Comparison of ENCODE assay signal across 11 cellular contexts in the genomic region with DNA sequence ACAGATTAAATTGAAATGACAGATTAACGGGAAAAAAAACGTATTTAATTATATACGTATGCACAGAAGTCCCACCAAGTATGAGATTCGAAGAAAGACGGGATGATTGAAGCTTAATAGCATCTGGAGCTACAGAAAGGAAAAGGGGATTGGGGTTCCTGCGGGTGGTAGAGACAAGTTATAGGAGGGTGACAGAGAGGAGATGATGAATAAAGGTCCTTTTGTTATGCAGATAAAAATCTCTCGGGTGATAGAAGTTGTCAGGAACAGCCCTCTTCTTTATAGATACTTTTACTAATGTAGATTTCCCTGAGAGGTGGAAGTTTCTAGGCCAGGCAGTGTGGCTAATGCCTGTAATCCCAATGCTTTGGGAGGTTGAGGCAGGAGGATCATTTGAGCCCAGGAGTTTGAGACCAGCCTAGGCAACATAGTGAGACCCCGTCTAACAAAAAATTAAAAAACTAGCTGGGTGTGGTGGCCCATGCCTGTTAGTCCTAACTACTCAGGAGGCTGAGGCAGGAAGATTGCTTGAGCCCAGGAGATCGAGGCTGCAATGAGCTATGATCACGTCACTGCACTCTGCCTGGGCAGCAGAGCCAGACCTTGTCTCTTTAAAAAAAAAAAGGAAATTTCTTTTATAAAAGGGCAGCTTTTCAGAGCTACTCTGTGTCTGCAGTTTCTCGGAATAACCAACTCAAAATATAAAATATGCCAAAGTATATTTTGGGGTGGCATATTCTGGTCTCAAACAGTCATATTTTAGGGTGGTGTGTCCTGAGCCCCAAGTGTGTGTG.
DNase-seq lines count a peak whose midpoint lies in the region; ATAC-seq and TF ChIP-seq lines count a peak whose summit lies in the region.
"Had no signal": no experiment of that assay in that cellular context is flagged by ENCODE, and none has a peak within 500 bp of the region (broad histone marks: within the 10 kb centered on the region; RNA-seq: fewer than 3 reads in every experiment).

No MANE protein-coding gene starts in this region.

- intact Hi-C loops in testis (cut with DNase I; ENCODE audit: low total_unique reads), result no loop called here

- peak overlapping the region; percentile 31 for H3K27ac Mint-ChIP-seq in T-helper 1 cell treated with Interleukin-12 subunit alpha and Interleukin-12 subunit beta and Interleukin-4 antibody, amounts not matched to agents 30 μg/mL and 1 μg/mL, for 36 hours
- H3K27ac Mint-ChIP-seq in memory B cell, result peak overlapping the region; percentile 91
- H3K27ac Mint-ChIP-seq in WTC11, result no peak overlapping the region

- no peak for TF ChIP-seq POLR2A in testis (IDR thresholded peaks at IDR 0.05)

- H3K27me3 Mint-ChIP-seq in T-helper 1 cell treated with Interleukin-12 subunit alpha and Interleukin-12 subunit beta and Interleukin-4 antibody, amounts not matched to agents 30 μg/mL and 1 μg/mL, for 36 hours (ENCODE audit: low read depth), result no peaks in the 10 kb centered on the region
- no peaks in the 10 kb centered on the region for H3K27me3 Mint-ChIP-seq in memory B cell
- no peaks in the 10 kb centered on the region for H3K27me3 Mint-ChIP-seq in WTC11 (ENCODE audit: low read depth)

- CTCF ChIA-PET in WTC11 (lab: Charles Lee), result interaction anchor here (1.0 to 2.5 kb wide), 9 partner anchors 11 to 281 kb away, joined by 3 to 13 read pairs (median 4); no protein-coding TSS in a partner anchor

- no peak overlapping the region for H3K4me3 Mint-ChIP-seq in T-helper 1 cell treated with Interleukin-12 subunit alpha and Interleukin-12 subunit beta and Interleukin-4 antibody, amounts not matched to agents 30 μg/mL and 1 μg/mL, for 36 hours
- H3K4me3 Mint-ChIP-seq in memory B cell (no peak overlapping the region), WTC11 (no peak overlapping the region)

- H3K27me3 ChIP-seq in testis, result no peaks in the 10 kb centered on the region

- H3K27ac ChIP-seq in angular gyrus (ENCODE audit: low read depth, low read length), result peak overlapping the region; percentile 45
- H3K27ac ChIP-seq in testis, result peak overlapping the region; percentile 78 to 81
- H3K27ac ChIP-seq: 22Rv1 had no signal

- 73 to 81% methylated on average over 11 of the region's 11 CpGs for WGBS in testis, 2 donors

- H3K4me1 ChIP-seq in testis, result peaks cover 54% of the 10 kb centered on the region

- no peaks in the 10 kb centered on the region for H3K9me3 ChIP-seq in testis

- no peak for ATAC-seq in memory B cell (ENCODE audit: low read depth)
- no peak for ATAC-seq in WTC11
- no peak for ATAC-seq in GM18511 (IDR thresholded peaks at IDR 0.05; ENCODE audit: unreplicated experiment)

- TF ChIP-seq CTCF in testis (IDR thresholded peaks at IDR 0.05) (no peak), WTC11 (IDR thresholded peaks at IDR 0.05) (no peak)

- peaks cover 24% of the 10 kb centered on the region for H3K4me1 Mint-ChIP-seq in T-helper 1 cell treated with Interleukin-12 subunit alpha and Interleukin-12 subunit beta and Interleukin-4 antibody, amounts not matched to agents 30 μg/mL and 1 μg/mL, for 36 hours (ENCODE audit: low read depth)
- H3K4me1 Mint-ChIP-seq in memory B cell (peaks cover 37% of the 10 kb centered on the region), WTC11 (peaks cover 32% of the 10 kb centered on the region)

- POLR2A ChIA-PET in WTC11 (lab: Charles Lee), result no interaction called here

- DNase-seq in T-helper 1 cell (no peak), memory B cell (ENCODE audit: low spot score in 2 of 2) (no peak), testis (no peak), NCI-H146 (lab: John Stamatoyannopoulos, UW) (no peak), WTC11 (ENCODE audit: low spot score) (no peak)
- DNase-seq: activated CD8-positive, alpha-beta memory T cell treated with anti-CD3 and anti-CD28 coated beads, Interleukin-2, amount 50 U/mL, for 4 hours; posterior cingulate gyrus had no signal

- no peaks in the 10 kb centered on the region for H3K36me3 ChIP-seq in testis (ENCODE audit: low read depth, missing control alignments)

- H3K36me3 Mint-ChIP-seq in T-helper 1 cell treated with Interleukin-12 subunit alpha and Interleukin-12 subunit beta and Interleukin-4 antibody, amounts not matched to agents 30 μg/mL and 1 μg/mL, for 36 hours (ENCODE audit: low read depth), result peaks cover 23% of the 10 kb centered on the region
- H3K36me3 Mint-ChIP-seq in memory B cell (peaks cover 25% of the 10 kb centered on the region), WTC11 (no peaks in the 10 kb centered on the region)

- no peaks in the 10 kb centered on the region for H3K9me3 Mint-ChIP-seq in T-helper 1 cell treated with Interleukin-12 subunit alpha and Interleukin-12 subunit beta and Interleukin-4 antibody, amounts not matched to agents 30 μg/mL and 1 μg/mL, for 36 hours
- H3K9me3 Mint-ChIP-seq in memory B cell (no peaks in the 10 kb centered on the region), WTC11 (no peaks in the 10 kb centered on the region)

- H3K4me3 ChIP-seq in testis, result no peak overlapping the region

TF ChIP-seq in WTC11, 78 proteins besides CTCF, POLR2A, EP300 and RAD21 (continues in another document):
- TF ChIP-seq, protein P1, sequence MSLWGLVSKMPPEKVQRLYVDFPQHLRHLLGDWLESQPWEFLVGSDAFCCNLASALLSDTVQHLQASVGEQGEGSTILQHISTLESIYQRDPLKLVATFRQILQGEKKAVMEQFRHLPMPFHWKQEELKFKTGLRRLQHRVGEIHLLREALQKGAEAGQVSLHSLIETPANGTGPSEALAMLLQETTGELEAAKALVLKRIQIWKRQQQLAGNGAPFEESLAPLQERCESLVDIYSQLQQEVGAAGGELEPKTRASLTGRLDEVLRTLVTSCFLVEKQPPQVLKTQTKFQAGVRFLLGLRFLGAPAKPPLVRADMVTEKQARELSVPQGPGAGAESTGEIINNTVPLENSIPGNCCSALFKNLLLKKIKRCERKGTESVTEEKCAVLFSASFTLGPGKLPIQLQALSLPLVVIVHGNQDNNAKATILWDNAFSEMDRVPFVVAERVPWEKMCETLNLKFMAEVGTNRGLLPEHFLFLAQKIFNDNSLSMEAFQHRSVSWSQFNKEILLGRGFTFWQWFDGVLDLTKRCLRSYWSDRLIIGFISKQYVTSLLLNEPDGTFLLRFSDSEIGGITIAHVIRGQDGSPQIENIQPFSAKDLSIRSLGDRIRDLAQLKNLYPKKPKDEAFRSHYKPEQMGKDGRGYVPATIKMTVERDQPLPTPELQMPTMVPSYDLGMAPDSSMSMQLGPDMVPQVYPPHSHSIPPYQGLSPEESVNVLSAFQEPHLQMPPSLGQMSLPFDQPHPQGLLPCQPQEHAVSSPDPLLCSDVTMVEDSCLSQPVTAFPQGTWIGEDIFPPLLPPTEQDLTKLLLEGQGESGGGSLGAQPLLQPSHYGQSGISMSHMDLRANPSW (CRISPR knock-in tag; conservative IDR thresholded peaks at IDR 0.05; ENCODE audit: low read depth), result no peak
- TF ChIP-seq, protein P2, sequence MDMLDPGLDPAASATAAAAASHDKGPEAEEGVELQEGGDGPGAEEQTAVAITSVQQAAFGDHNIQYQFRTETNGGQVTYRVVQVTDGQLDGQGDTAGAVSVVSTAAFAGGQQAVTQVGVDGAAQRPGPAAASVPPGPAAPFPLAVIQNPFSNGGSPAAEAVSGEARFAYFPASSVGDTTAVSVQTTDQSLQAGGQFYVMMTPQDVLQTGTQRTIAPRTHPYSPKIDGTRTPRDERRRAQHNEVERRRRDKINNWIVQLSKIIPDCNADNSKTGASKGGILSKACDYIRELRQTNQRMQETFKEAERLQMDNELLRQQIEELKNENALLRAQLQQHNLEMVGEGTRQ (CRISPR knock-in tag; IDR thresholded peaks at IDR 0.05), result no peak
- no peak for TF ChIP-seq SMAD3 (CRISPR knock-in tag; IDR thresholded peaks at IDR 0.05; ENCODE audit: borderline replicate concordance)
- TF ChIP-seq ATF1 (CRISPR knock-in tag; IDR thresholded peaks at IDR 0.05), result no peak
- TF ChIP-seq, protein P3, sequence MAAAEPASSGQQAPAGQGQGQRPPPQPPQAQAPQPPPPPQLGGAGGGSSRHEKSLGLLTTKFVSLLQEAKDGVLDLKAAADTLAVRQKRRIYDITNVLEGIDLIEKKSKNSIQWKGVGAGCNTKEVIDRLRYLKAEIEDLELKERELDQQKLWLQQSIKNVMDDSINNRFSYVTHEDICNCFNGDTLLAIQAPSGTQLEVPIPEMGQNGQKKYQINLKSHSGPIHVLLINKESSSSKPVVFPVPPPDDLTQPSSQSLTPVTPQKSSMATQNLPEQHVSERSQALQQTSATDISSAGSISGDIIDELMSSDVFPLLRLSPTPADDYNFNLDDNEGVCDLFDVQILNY (CRISPR knock-in tag; IDR thresholded peaks at IDR 0.05), result no peak
- TF ChIP-seq ELF4 (CRISPR knock-in tag; IDR thresholded peaks at IDR 0.05; ENCODE audit: low read depth), result no peak
- TF ChIP-seq, protein P4, sequence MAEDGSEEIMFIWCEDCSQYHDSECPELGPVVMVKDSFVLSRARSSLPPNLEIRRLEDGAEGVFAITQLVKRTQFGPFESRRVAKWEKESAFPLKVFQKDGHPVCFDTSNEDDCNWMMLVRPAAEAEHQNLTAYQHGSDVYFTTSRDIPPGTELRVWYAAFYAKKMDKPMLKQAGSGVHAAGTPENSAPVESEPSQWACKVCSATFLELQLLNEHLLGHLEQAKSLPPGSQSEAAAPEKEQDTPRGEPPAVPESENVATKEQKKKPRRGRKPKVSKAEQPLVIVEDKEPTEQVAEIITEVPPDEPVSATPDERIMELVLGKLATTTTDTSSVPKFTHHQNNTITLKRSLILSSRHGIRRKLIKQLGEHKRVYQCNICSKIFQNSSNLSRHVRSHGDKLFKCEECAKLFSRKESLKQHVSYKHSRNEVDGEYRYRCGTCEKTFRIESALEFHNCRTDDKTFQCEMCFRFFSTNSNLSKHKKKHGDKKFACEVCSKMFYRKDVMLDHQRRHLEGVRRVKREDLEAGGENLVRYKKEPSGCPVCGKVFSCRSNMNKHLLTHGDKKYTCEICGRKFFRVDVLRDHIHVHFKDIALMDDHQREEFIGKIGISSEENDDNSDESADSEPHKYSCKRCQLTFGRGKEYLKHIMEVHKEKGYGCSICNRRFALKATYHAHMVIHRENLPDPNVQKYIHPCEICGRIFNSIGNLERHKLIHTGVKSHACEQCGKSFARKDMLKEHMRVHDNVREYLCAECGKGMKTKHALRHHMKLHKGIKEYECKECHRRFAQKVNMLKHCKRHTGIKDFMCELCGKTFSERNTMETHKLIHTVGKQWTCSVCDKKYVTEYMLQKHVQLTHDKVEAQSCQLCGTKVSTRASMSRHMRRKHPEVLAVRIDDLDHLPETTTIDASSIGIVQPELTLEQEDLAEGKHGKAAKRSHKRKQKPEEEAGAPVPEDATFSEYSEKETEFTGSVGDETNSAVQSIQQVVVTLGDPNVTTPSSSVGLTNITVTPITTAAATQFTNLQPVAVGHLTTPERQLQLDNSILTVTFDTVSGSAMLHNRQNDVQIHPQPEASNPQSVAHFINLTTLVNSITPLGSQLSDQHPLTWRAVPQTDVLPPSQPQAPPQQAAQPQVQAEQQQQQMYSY (CRISPR knock-in tag; IDR thresholded peaks at IDR 0.05), result no peak
- TF ChIP-seq NFYB (CRISPR knock-in tag; conservative IDR thresholded peaks at IDR 0.05; ENCODE audit: low read depth), result no peak
- no peak for TF ChIP-seq RORB (CRISPR knock-in tag; IDR thresholded peaks at IDR 0.05)
- TF ChIP-seq KAT7 (CRISPR knock-in tag; IDR thresholded peaks at IDR 0.05; ENCODE audit: borderline replicate concordance), result no peak
- no peak for TF ChIP-seq ZNF138 (CRISPR knock-in tag; conservative IDR thresholded peaks at IDR 0.05)
- TF ChIP-seq NR2C2 (CRISPR knock-in tag; IDR thresholded peaks at IDR 0.05), result no peak
